In the genomic region with DNA sequence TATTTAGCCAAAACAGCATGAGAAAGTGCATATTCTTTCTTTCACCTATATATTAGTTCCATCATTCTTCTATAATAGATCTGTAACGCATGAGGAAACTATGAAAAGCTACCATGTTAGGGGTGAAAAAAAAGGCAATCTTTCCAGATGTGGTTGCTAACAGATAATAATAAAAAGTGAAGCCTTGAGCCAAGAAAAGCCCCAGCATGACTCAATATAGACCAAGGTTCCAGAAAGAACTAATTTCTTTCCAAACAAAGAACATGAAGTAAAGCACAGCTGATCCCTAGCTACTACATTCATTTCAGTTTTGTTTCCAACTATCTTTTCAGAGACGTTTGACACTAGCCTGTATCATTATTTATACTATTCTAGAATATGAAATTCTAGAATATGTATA, we compare ENCODE assay signal across 21 cellular contexts.
"Had no signal": no experiment of that assay in that cellular context is flagged by ENCODE, and none has a peak within 500 bp of the region (broad histone marks: within the 10 kb centered on the region; RNA-seq: fewer than 3 reads in every experiment).

No MANE protein-coding gene starts in this region.

- H3K4me1 ChIP-seq: breast epithelium, psoas muscle, right lobe of liver had no signal

- H3K27ac Mint-ChIP-seq: activated CD4-positive, alpha-beta memory T cell treated with anti-CD3 and anti-CD28 coated beads for 36 hours; activated CD4-positive, alpha-beta T cell treated with anti-CD3 and anti-CD28 coated beads for 36 hours; activated naive CD8-positive, alpha-beta T cell treated with anti-CD3 and anti-CD28 coated beads for 36 hours; activated T-helper 1 cell treated with anti-CD3 and anti-CD28 coated beads, Interleukin-12 subunit alpha, Interleukin-12 subunit beta, Interleukin-2, Interleukin-4 antibody, amounts not matched to agents 30 ng/mL and 10 ng/mL and 1 ng/mL, durations not matched to agents 14 hours and 24 hours and 36 hours; memory B cell; naive B cell; T-helper 2 cell treated with Interferon-gamma antibody and Interleukin-4, amounts not matched to agents 5 μg/mL and 100 μg/mL, for 36 hours; WTC11 had no signal

- ATAC-seq: activated CD4-positive, alpha-beta T cell treated with anti-CD3 and anti-CD28 coated beads for 36 hours; mucosa of descending colon; psoas muscle; right lobe of liver; WTC11 had no signal

- H3K4me3 Mint-ChIP-seq: activated CD4-positive, alpha-beta memory T cell treated with anti-CD3 and anti-CD28 coated beads for 36 hours; activated CD4-positive, alpha-beta T cell treated with anti-CD3 and anti-CD28 coated beads for 36 hours; activated naive CD8-positive, alpha-beta T cell treated with anti-CD3 and anti-CD28 coated beads for 36 hours; activated T-helper 1 cell treated with anti-CD3 and anti-CD28 coated beads, Interleukin-12 subunit alpha, Interleukin-12 subunit beta, Interleukin-2, Interleukin-4 antibody, amounts not matched to agents 30 ng/mL and 10 ng/mL and 1 ng/mL, durations not matched to agents 14 hours and 24 hours and 36 hours; memory B cell; naive B cell; neural crest cell; T-helper 2 cell treated with Interferon-gamma antibody and Interleukin-4, amounts not matched to agents 5 μg/mL and 100 μg/mL, for 36 hours; WTC11 had no signal

- H3K36me3 ChIP-seq: breast epithelium, heart right ventricle, right lobe of liver, thyroid gland had no signal

- DNase-seq: activated CD4-positive, alpha-beta memory T cell treated with anti-CD3 and anti-CD28 coated beads for 36 hours; activated CD4-positive, alpha-beta T cell treated with anti-CD3 and anti-CD28 coated beads for 36 hours; activated naive CD8-positive, alpha-beta T cell treated with anti-CD3 and anti-CD28 coated beads for 36 hours; activated T-cell treated with anti-CD3 and anti-CD28 coated beads for 4 hours; aorta; cerebellar nuclear complex; effector CD4-positive, alpha-beta T cell; heart right ventricle; kidney glomerular epithelial cell; mucosa of descending colon; naive B cell; psoas muscle; right lobe of liver; stimulated activated naive CD4-positive, alpha-beta T cell; thyroid gland had no signal

- H3K4me3 ChIP-seq: breast epithelium, heart right ventricle, mucosa of descending colon, psoas muscle, right lobe of liver, thyroid gland had no signal

- H3K27me3 Mint-ChIP-seq: activated CD4-positive, alpha-beta memory T cell treated with anti-CD3 and anti-CD28 coated beads for 36 hours; activated CD4-positive, alpha-beta T cell treated with anti-CD3 and anti-CD28 coated beads for 36 hours; memory B cell; naive B cell had no signal

- H3K27ac ChIP-seq: breast epithelium, heart right ventricle, psoas muscle, right lobe of liver, thyroid gland had no signal

- H3K9me3 ChIP-seq: mucosa of descending colon, psoas muscle, right lobe of liver had no signal

- H3K4me1 Mint-ChIP-seq: activated CD4-positive, alpha-beta T cell treated with anti-CD3 and anti-CD28 coated beads for 36 hours; activated naive CD8-positive, alpha-beta T cell treated with anti-CD3 and anti-CD28 coated beads for 36 hours; memory B cell; naive B cell had no signal

- H3K27me3 ChIP-seq: breast epithelium, heart right ventricle, right lobe of liver, thyroid gland had no signal
